Comparison of ENCODE assay signal across 1 cellular context in genomic region chr3:170867552-170867951, GRCh38.
TF ChIP-seq lines count a peak whose summit lies in the region.

No MANE protein-coding gene starts in this region.

TF ChIP-seq in SK-N-SH treated with all-trans-retinoic acid at 6 μM for 48 hours, 23 proteins besides CTCF, POLR2A, EP300 and RAD21 (continued from another document):
- TF ChIP-seq, protein P1, sequence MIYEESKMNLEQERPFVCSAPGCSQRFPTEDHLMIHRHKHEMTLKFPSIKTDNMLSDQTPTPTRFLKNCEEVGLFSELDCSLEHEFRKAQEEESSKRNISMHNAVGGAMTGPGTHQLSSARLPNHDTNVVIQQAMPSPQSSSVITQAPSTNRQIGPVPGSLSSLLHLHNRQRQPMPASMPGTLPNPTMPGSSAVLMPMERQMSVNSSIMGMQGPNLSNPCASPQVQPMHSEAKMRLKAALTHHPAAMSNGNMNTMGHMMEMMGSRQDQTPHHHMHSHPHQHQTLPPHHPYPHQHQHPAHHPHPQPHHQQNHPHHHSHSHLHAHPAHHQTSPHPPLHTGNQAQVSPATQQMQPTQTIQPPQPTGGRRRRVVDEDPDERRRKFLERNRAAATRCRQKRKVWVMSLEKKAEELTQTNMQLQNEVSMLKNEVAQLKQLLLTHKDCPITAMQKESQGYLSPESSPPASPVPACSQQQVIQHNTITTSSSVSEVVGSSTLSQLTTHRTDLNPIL (CRISPR knock-in tag; IDR thresholded peaks at IDR 0.05; ENCODE audit: low read depth) = no peak
- no peak for TF ChIP-seq TCF4 (CRISPR knock-in tag; IDR thresholded peaks at IDR 0.05; ENCODE audit: borderline replicate concordance)
- no peak for TF ChIP-seq TOX (CRISPR knock-in tag; IDR thresholded peaks at IDR 0.05; ENCODE audit: borderline replicate concordance)
- TF ChIP-seq ZFP3 (CRISPR knock-in tag; IDR thresholded peaks at IDR 0.05) = no peak
- TF ChIP-seq ISL1 (CRISPR knock-in tag; IDR thresholded peaks at IDR 0.05) = no peak
- TF ChIP-seq SNAI2 (CRISPR knock-in tag; IDR thresholded peaks at IDR 0.05) = no peak
- no peak for TF ChIP-seq ZNF8 (CRISPR knock-in tag; IDR thresholded peaks at IDR 0.05)
